ENCODE assay signal across 8 cellular contexts in the genomic region with DNA sequence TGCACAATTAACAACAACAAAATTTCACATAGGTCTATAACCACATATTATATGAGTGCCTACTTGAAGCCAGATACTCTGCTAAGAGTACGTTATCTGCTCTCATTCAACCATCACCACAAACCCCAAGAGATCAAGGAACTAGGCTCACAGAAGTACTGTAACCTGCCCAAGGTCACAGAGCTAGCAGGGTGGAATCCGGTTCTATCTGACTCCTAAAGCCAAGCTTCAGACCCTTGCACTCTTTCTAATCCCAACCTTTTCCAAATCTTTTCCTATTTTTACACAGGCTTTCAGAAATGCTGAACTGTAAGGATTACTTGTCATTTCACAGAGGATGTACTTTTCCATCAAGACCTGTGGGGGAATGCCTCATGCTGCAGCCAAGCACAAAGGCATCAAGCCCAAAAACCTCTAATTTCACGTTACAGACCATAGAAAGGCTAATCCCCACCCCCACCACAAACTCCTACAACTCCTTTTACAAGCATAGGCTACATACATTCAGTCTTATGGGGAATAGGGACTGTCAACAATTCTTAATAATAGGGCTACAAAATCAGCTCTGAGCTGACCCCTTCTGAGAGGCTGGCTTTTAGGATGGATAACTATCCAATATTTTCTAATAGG. TPM values are rescaled to one million over a fixed set of nuclear protein-coding genes. Genes with fewer than 3 reads are reported as not detected.
DNase-seq lines count a peak whose midpoint lies in the region; ATAC-seq, FAIRE-seq and TF ChIP-seq lines count a peak whose summit lies in the region.

No MANE protein-coding gene starts in this region.

- H3K4me1 Mint-ChIP-seq in central memory CD8-positive, alpha-beta T cell: peaks cover 51% of the 10 kb centered on the region
- H3K4me1 Mint-ChIP-seq in naive thymus-derived CD8-positive, alpha-beta T cell: peaks cover 29 to 60% (median 51%) of the 10 kb centered on the region in 4 donors

- no peak for ATAC-seq in central memory CD8-positive, alpha-beta T cell (replicated peaks; ENCODE audit: extremely low read depth, poor library complexity, severe bottlenecking)
- peak; percentile 28 to 47 for ATAC-seq in naive thymus-derived CD8-positive, alpha-beta T cell

- H3K27me3 Mint-ChIP-seq in central memory CD8-positive, alpha-beta T cell: no peaks in the 10 kb centered on the region
- no peaks in the 10 kb centered on the region for H3K27me3 Mint-ChIP-seq in naive thymus-derived CD8-positive, alpha-beta T cell

- H3K27ac Mint-ChIP-seq in central memory CD8-positive, alpha-beta T cell (ENCODE audit: low read depth): peak overlapping the region; percentile 95
- peak overlapping the region; percentile 86 to 100 (median 98) for H3K27ac Mint-ChIP-seq in naive thymus-derived CD8-positive, alpha-beta T cell

- H3K4me3 Mint-ChIP-seq in central memory CD8-positive, alpha-beta T cell: peak overlapping the region; percentile 87
- peak overlapping the region; percentile 90 to 100 (median 100) for H3K4me3 Mint-ChIP-seq in naive thymus-derived CD8-positive, alpha-beta T cell

- DNase-seq in GM12891 (ENCODE audit: insufficient read length, low spot score) (no peak), NCI-H2107 (lab: John Stamatoyannopoulos, UW) (peak; percentile 7), NCI-H226 (no peak), foreskin melanocyte (no peak), NCI-H1105 (lab: John Stamatoyannopoulos, UW) (no peak), NCI-H2171 treated with DMSO at 0.1 percent for 48 hours (lab: John Stamatoyannopoulos, UW) (no peak)
- no peak for DNase-seq in central memory CD8-positive, alpha-beta T cell (ENCODE audit: low spot score in 2 of 2)
- peak in 9 of 10 donors; percentile 11 to 80 (median 52) for DNase-seq in naive thymus-derived CD8-positive, alpha-beta T cell

- POLR2A ChIA-PET in naive thymus-derived CD8-positive, alpha-beta T cell (lab: Charles Lee): interaction anchor here (0.6 to 3.5 kb wide), 7 partner anchors 32 to 393 kb away, joined by 3 to 69 read pairs (median 5); partner anchors contain the start of genes ANKRD42, CCDC90B, PCF11 and RAB30

- H3K9me3 Mint-ChIP-seq in central memory CD8-positive, alpha-beta T cell: no peaks in the 10 kb centered on the region
- H3K9me3 Mint-ChIP-seq in naive thymus-derived CD8-positive, alpha-beta T cell: no peaks in the 10 kb centered on the region

- peak; percentile 28 for FAIRE-seq in GM12891 (lab: Jason Lieb, UNC)

- peaks cover 14% of the 10 kb centered on the region for H3K36me3 Mint-ChIP-seq in central memory CD8-positive, alpha-beta T cell (ENCODE audit: insufficient read depth)
- peaks cover 0 to 2% (median 0%) of the 10 kb centered on the region in 3 donors for H3K36me3 Mint-ChIP-seq in naive thymus-derived CD8-positive, alpha-beta T cell

- TF ChIP-seq POLR2A in GM12891 (IDR thresholded peaks at IDR 0.05; ENCODE audit: low read depth, low read length): no peak

TF ChIP-seq in GM12891, 5 proteins besides CTCF, POLR2A, EP300 and RAD21:
- TF ChIP-seq POLR2AphosphoS5 (IDR thresholded peaks at IDR 0.05; ENCODE audit: low read depth, low read length) (no peak), POU2F2 (IDR thresholded peaks at IDR 0.05; ENCODE audit: low read depth, low read length) (no peak), PAX5 (IDR thresholded peaks at IDR 0.05; ENCODE audit: insufficient read depth, low read length, severe bottlenecking) (no peak), TAF1 (IDR thresholded peaks at IDR 0.05; ENCODE audit: low read depth, low read length) (no peak), SPI1 (IDR thresholded peaks at IDR 0.05; ENCODE audit: low read depth, low read length) (no peak)

RNA-seq across cellular contexts. Expression of gene PRCP, which starts 0.9 kb away (rescaled TPM):
- 17.2 TPM for polyA plus RNA-seq in GM12891 (2012; ENCODE audit: low read depth, missing spikeins)
- total RNA-seq in naive thymus-derived CD8-positive, alpha-beta T cell: 10 to 100 TPM; 26.4 to 29.1 TPM
- polyA plus RNA-seq in naive thymus-derived CD8-positive, alpha-beta T cell: 10 to 100 TPM; 48.3 to 50.2 (median 49.3) TPM

RNA-seq across cellular contexts. Expression of gene DDIAS, which starts 2.2 kb away (rescaled TPM):
- polyA plus RNA-seq in GM12891 (2012; ENCODE audit: low read depth, missing spikeins): 2.9 TPM
- total RNA-seq in naive thymus-derived CD8-positive, alpha-beta T cell: 1 to 10 TPM; 2.3 to 2.5 TPM
- 1 to 10 TPM in 2 of 3 donors, under 1 TPM in 1; 0.59 to 3.1 (median 1.7) TPM for polyA plus RNA-seq in naive thymus-derived CD8-positive, alpha-beta T cell

Comparison
In these comparisons a context has a peak if more than half of its experiments do, and no peak if none do; other contexts are left out.
1. DNase-seq: peak in NCI-H2107 (single experiment) and naive thymus-derived CD8-positive, alpha-beta T cell (9 of 10); none in GM12891 (single experiment), central memory CD8-positive, alpha-beta T cell (0 of 2), NCI-H226 (single experiment), foreskin melanocyte (single experiment), NCI-H1105 (single experiment) and NCI-H2171 treated with DMSO at 0.1 percent for 48 hours (single experiment).